In genomic region chr10:118916777-118917176, GRCh38 we compare ENCODE assay signal across 25 cellular contexts.
DNase-seq lines count a peak whose midpoint lies in the region; ATAC-seq, FAIRE-seq and TF ChIP-seq lines count a peak whose summit lies in the region.
"Had no signal": no experiment of that assay in that cellular context is flagged by ENCODE, and none has a peak within 500 bp of the region (broad histone marks: within the 10 kb centered on the region; RNA-seq: fewer than 3 reads in every experiment).

No MANE protein-coding gene starts in this region.

- H3K27me3 Mint-ChIP-seq in neural crest cell (ENCODE audit: low read depth): no peaks in the 10 kb centered on the region
- no peaks in the 10 kb centered on the region for H3K27me3 Mint-ChIP-seq in osteocyte (ENCODE audit: unreplicated experiment)

- H3K4me3 ChIP-seq in right atrium auricular region (no peak overlapping the region), GM23248 (no peak overlapping the region)
- H3K4me3 ChIP-seq: A549; BLaER1 treated with 17β-estradiol and CSF1 and Interleukin-3, amounts not matched to agents 10 nM and 100 nM; GM12878 had no signal

- H3K27ac Mint-ChIP-seq in neural crest cell (ENCODE audit: unreplicated experiment) (peak overlapping the region; percentile 45), osteocyte (ENCODE audit: unreplicated experiment) (no peak overlapping the region)
- H3K27ac Mint-ChIP-seq: B cell; CD4-positive, alpha-beta T cell; CD8-positive, alpha-beta T cell had no signal

- H4K20me1 ChIP-seq in GM23248 (ENCODE audit: insufficient read depth): no peaks in the 10 kb centered on the region
- H4K20me1 ChIP-seq: BLaER1 treated with 17β-estradiol and CSF1 and Interleukin-3, amounts not matched to agents 10 nM and 100 nM had no signal

- H3K36me3 Mint-ChIP-seq in neural crest cell (ENCODE audit: low read depth) (no peaks in the 10 kb centered on the region), osteocyte (ENCODE audit: unreplicated experiment) (peaks cover 2% of the 10 kb centered on the region)
- H3K36me3 Mint-ChIP-seq: CD8-positive, alpha-beta T cell had no signal

- H3K4me2 ChIP-seq in GM23248 (ENCODE audit: unreplicated experiment): no peak overlapping the region
- H3K4me2 ChIP-seq: A549; BLaER1 treated with 17β-estradiol and CSF1 and Interleukin-3, amounts not matched to agents 10 nM and 100 nM had no signal

- no peaks in the 10 kb centered on the region for H3K36me3 ChIP-seq in right atrium auricular region
- H3K36me3 ChIP-seq in GM23248 (ENCODE audit: low read depth): no peaks in the 10 kb centered on the region
- H3K36me3 ChIP-seq: BLaER1 treated with 17β-estradiol and CSF1 and Interleukin-3, amounts not matched to agents 10 nM and 100 nM had no signal

- H3K9me3 Mint-ChIP-seq in neural crest cell (no peaks in the 10 kb centered on the region), osteocyte (ENCODE audit: unreplicated experiment) (no peaks in the 10 kb centered on the region)
- H3K9me3 Mint-ChIP-seq: CD4-positive, alpha-beta T cell; CD8-positive, alpha-beta T cell had no signal

- H3K27me3 ChIP-seq in right atrium auricular region: no peaks in the 10 kb centered on the region
- H3K27me3 ChIP-seq in GM23248 (replicated peaks; ENCODE audit: insufficient read depth): no peaks in the 10 kb centered on the region
- H3K27me3 ChIP-seq: BLaER1 treated with 17β-estradiol and CSF1 and Interleukin-3, amounts not matched to agents 10 nM and 100 nM had no signal

- H3K4me1 Mint-ChIP-seq in neural crest cell (peaks cover 21% of the 10 kb centered on the region), osteocyte (ENCODE audit: unreplicated experiment) (no peaks in the 10 kb centered on the region)
- H3K4me1 Mint-ChIP-seq: B cell had no signal

- no peak for FAIRE-seq in HTR-8/SVneo (lab: Jason Lieb, UNC)
- FAIRE-seq: A549, D721Med, GM12878, GM12892, GM18507 had no signal

- H3K9me3 ChIP-seq in right atrium auricular region (no peaks in the 10 kb centered on the region), GM23248 (ENCODE audit: low read depth) (no peaks in the 10 kb centered on the region)
- H3K9me3 ChIP-seq: A549; BLaER1 treated with 17β-estradiol and CSF1 and Interleukin-3, amounts not matched to agents 10 nM and 100 nM had no signal

- no peak overlapping the region for H2AFZ ChIP-seq in GM23248

- H3K4me1 ChIP-seq in right atrium auricular region (peaks cover 0 to 14% of the 10 kb centered on the region in 2 donors), GM23248 (ENCODE audit: insufficient read depth) (no peaks in the 10 kb centered on the region; the same call in 1 of the 2 replicates)

- no peaks in the 10 kb centered on the region for H3F3A ChIP-seq in GM23248 (ENCODE audit: insufficient read depth)

- ATAC-seq in Right ventricle myocardium inferior (no peak), HG02798 (IDR thresholded peaks at IDR 0.05; ENCODE audit: poor library complexity, unreplicated experiment) (no peak)
- ATAC-seq: A549; CD8-positive, alpha-beta T cell; GM12878 had no signal

- no peak for TF ChIP-seq CTCF in right atrium auricular region (IDR thresholded peaks at IDR 0.05)
- no peak for TF ChIP-seq CTCF in neural crest cell (conservative IDR thresholded peaks at IDR 0.05)
- TF ChIP-seq CTCF in osteocyte (IDR thresholded peaks at IDR 0.05): no peak

- no peak overlapping the region for H3K9ac ChIP-seq in GM23248
- H3K9ac ChIP-seq: BLaER1 treated with 17β-estradiol and CSF1 and Interleukin-3, amounts not matched to agents 10 nM and 100 nM had no signal

- DNase-seq in right atrium auricular region (ENCODE audit: low spot score) (peak; percentile 44), Right ventricle myocardium inferior (ENCODE audit: missing footprints) (no peak), neural crest cell (ENCODE audit: low read depth, low spot score) (no peak), osteocyte (ENCODE audit: extremely low spot score, unreplicated experiment) (peak; percentile 62), GM23248 (no peak), HTR-8/SVneo (ENCODE audit: insufficient read length, low spot score) (no peak)
- DNase-seq: AML-193; Caco-2; Calu3; CD4-positive, alpha-beta T cell; CD8-positive, alpha-beta T cell; DMS79; DND-41; EL; GDM1 had no signal

- intact Hi-C loops in Right ventricle myocardium inferior (cut with DNase I): no loop called here

- no peaks in the 10 kb centered on the region for H3K79me2 ChIP-seq in GM23248 (ENCODE audit: insufficient read depth)

- in situ Hi-C loops in GM23248 (cut with MboI): no loop called here

- no peaks in the 10 kb centered on the region for H3K9me2 ChIP-seq in GM23248 (ENCODE audit: insufficient read depth)

- WGBS in GM23248 (ENCODE audit: low coverage in 1 of 2, low lambda C conversion rate in 2 of 2, missing lambda C conversion rate in 2 of 2), 2 experiments: 64 to 76% methylated on average over 6 of the region's 6 CpGs

- H3K27ac ChIP-seq in right atrium auricular region (no peak overlapping the region), GM23248 (no peak overlapping the region)
- H3K27ac ChIP-seq: 22Rv1; A549; BLaER1 treated with 17β-estradiol and CSF1 and Interleukin-3, amounts not matched to agents 10 nM and 100 nM; C4-2B had no signal

- no peak overlapping the region for H3K4me3 Mint-ChIP-seq in neural crest cell
- no peak overlapping the region for H3K4me3 Mint-ChIP-seq in osteocyte (ENCODE audit: unreplicated experiment)
- H3K4me3 Mint-ChIP-seq: B cell; CD4-positive, alpha-beta T cell; CD8-positive, alpha-beta T cell had no signal

Comparison
In these comparisons a context has a peak if more than half of its experiments do, and no peak if none do; other contexts are left out.
1. DNase-seq: peak in right atrium auricular region (single experiment) and osteocyte (single experiment); none in Right ventricle myocardium inferior (single experiment), neural crest cell (single experiment), GM23248 (single experiment) and HTR-8/SVneo (single experiment).